Comparison of ENCODE assay signal across 10 cellular contexts in the genomic region with DNA sequence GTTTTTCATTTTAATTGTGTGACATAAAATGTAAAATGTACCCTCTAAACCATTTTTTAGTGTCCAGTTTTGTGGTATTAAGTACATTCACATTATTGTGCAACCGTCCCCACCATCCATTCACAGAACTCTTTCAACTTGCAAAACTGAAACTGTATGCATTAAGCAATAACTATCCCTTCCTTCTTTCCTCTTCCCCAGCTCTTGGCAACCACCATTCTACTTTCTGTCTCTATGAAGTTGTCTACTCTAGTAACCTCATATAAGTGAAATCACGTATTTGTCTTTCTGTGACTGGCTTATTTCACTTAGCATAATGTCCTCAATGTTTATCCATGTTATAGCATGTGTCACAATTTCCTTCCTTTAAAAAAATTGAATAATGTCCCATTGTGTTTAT.
A peak's percentile ranks its signal among the peaks of the same experiment; 100 is the strongest.
DNase-seq lines count a peak whose midpoint lies in the region; ATAC-seq and TF ChIP-seq lines count a peak whose summit lies in the region.
"Had no signal": no experiment of that assay in that cellular context is flagged by ENCODE, and none has a peak within 500 bp of the region (broad histone marks: within the 10 kb centered on the region; RNA-seq: fewer than 3 reads in every experiment).

No MANE protein-coding gene starts in this region.

- H3K27me3 ChIP-seq in MG63: no peaks in the 10 kb centered on the region

- TF ChIP-seq CTCF in epithelial cell of esophagus (IDR thresholded peaks at IDR 0.05; ENCODE audit: insufficient read depth, low read depth, low read length, missing control alignments): no peak

- peaks cover 67% of the 10 kb centered on the region for H3K36me3 ChIP-seq in MG63

- H3K4me3 ChIP-seq in epithelial cell of esophagus (ENCODE audit: low read length): no peak overlapping the region
- H3K4me3 ChIP-seq in MG63: no peak overlapping the region

- H3K9me3 ChIP-seq in MG63: no peaks in the 10 kb centered on the region

- peak; percentile 43 for DNase-seq in EH (ENCODE audit: low read depth)
- peak; percentile 53 for DNase-seq in epithelial cell of esophagus (ENCODE audit: low read depth)
- DNase-seq in MG63: no peak
- DNase-seq in SW480 (ENCODE audit: low spot score): no peak
- DNase-seq in occipital lobe (lab: John Stamatoyannopoulos, UW): no peak
- DNase-seq in NCI-H1105 treated with DMSO at 0.1 percent for 48 hours (lab: John Stamatoyannopoulos, UW): no peak
- DNase-seq: left cardiac atrium; stimulated activated CD4-positive, alpha-beta T cell treated with anti-CD3 and anti-CD28 coated beads, Interleukin-4, amount 100 ng/mL, for 4 hours had no signal

- peak; percentile 88 for ATAC-seq in GM21447 (IDR thresholded peaks at IDR 0.05; ENCODE audit: unreplicated experiment)
- peak; percentile 55 for ATAC-seq in HG03558 (IDR thresholded peaks at IDR 0.05; ENCODE audit: extremely low read depth, unreplicated experiment)

Comparison
In these comparisons a context has a peak if more than half of its experiments do, and no peak if none do; other contexts are left out.
1. DNase-seq: peak in EH (single experiment) and epithelial cell of esophagus (single experiment); none in MG63 (single experiment), SW480 (single experiment), occipital lobe (single experiment) and NCI-H1105 treated with DMSO at 0.1 percent for 48 hours (single experiment).